ENCODE assay signal across 8 cellular contexts in genomic region chr19:34963531-34964406, GRCh38. TPM values are rescaled to one million over a fixed set of nuclear protein-coding genes. Genes with fewer than 3 reads are reported as not detected.
A peak's percentile ranks its signal among the peaks of the same experiment; 100 is the strongest.
DNase-seq lines count a peak whose midpoint lies in the region; ATAC-seq and TF ChIP-seq lines count a peak whose summit lies in the region.

ZNF792 (minus strand) TSS chr19:34964229; CDS start chr19:34963662, 567 bp downstream.

- peak within 1 kb of the TSS; percentile 87 for H3K4me3 ChIP-seq in lung

- intact Hi-C loops in activated CD4-positive, alpha-beta T cell treated with anti-CD3 and anti-CD28 coated beads, Interleukin-2, amount 10 ng/mL, durations not matched to agents 24 days and 14 days (cut with micrococcal nuclease): loop anchor here (1.0 kb wide), 1 partner anchor 10 kb away; no protein-coding TSS in a partner anchor

- peaks cover 14 to 17% of the 10 kb centered on the region in 2 donors for H3K36me3 ChIP-seq in lung (ENCODE audit: control insufficient read depth in 2 of 2, insufficient read depth in 2 of 2, low read length in 2 of 2)

- WGBS in lung, 2 donors: 0 to 1% methylated on average over 76 to 80 of the region's 80 CpGs

- H3K27me3 ChIP-seq in lung (ENCODE audit: control insufficient read depth, insufficient read depth): no peaks in the 10 kb centered on the region

- H3K9me3 Mint-ChIP-seq in activated CD4-positive, alpha-beta T cell treated with anti-CD3 and anti-CD28 coated beads, Interleukin-2, amount 10 ng/mL, durations not matched to agents 24 days and 14 days: peaks cover 38% of the 10 kb centered on the region

- H3K9me3 ChIP-seq in lung (ENCODE audit: control insufficient read depth in 2 of 2, insufficient read depth in 1 of 2, low read length in 1 of 2): peaks cover 0 to 35% of the 10 kb centered on the region in 2 donors

- H3K4me1 ChIP-seq in lung (ENCODE audit: control insufficient read depth in 2 of 2, insufficient read depth in 2 of 2, low read length in 2 of 2): peaks cover 0 to 7% of the 10 kb centered on the region in 2 donors

- no peaks in the 10 kb centered on the region for H3K27me3 Mint-ChIP-seq in activated CD4-positive, alpha-beta T cell treated with anti-CD3 and anti-CD28 coated beads, Interleukin-2, amount 10 ng/mL, durations not matched to agents 24 days and 14 days

- DNase-seq in GM10266 (ENCODE audit: extremely low spot score): peak; percentile 78
- DNase-seq in NCI-H2227 treated with DMSO at 0.1 percent for 48 hours (lab: John Stamatoyannopoulos, UW): peak; percentile 85
- peak; percentile 84 for DNase-seq in activated CD4-positive, alpha-beta T cell treated with anti-CD3 and anti-CD28 coated beads, Interleukin-2, amount 10 ng/mL, durations not matched to agents 24 days and 14 days
- peak; percentile 32 for DNase-seq in effector CD8-positive, alpha-beta T cell (lab: John Stamatoyannopoulos, UW)
- peak; percentile 67 for DNase-seq in lung (ENCODE audit: low spot score)
- DNase-seq in stimulated activated CD8-positive, alpha-beta memory T cell treated with anti-CD3 and anti-CD28 coated beads, Interleukin-12 subunit alpha, Interleukin-12 subunit beta, amount 100 ng/mL, for 24 hours (ENCODE audit: extremely low read depth): peak; percentile 22

- H3K36me3 Mint-ChIP-seq in activated CD4-positive, alpha-beta T cell treated with anti-CD3 and anti-CD28 coated beads, Interleukin-2, amount 10 ng/mL, durations not matched to agents 24 days and 14 days (ENCODE audit: low read depth): peaks cover 46% of the 10 kb centered on the region

- peak within 1 kb of the TSS; percentile 96 for H3K4me3 Mint-ChIP-seq in activated CD4-positive, alpha-beta T cell treated with anti-CD3 and anti-CD28 coated beads, Interleukin-2, amount 10 ng/mL, durations not matched to agents 24 days and 14 days

- H3K4me1 Mint-ChIP-seq in activated CD4-positive, alpha-beta T cell treated with anti-CD3 and anti-CD28 coated beads, Interleukin-2, amount 10 ng/mL, durations not matched to agents 24 days and 14 days: peaks cover 18% of the 10 kb centered on the region

- H3K27ac ChIP-seq in lung (ENCODE audit: low read depth in 1 of 2, low read length in 1 of 2): peak within 1 kb of the TSS; percentile 62 to 74

- peak within 1 kb of the TSS; percentile 87 for H3K27ac Mint-ChIP-seq in activated CD4-positive, alpha-beta T cell treated with anti-CD3 and anti-CD28 coated beads, Interleukin-2, amount 10 ng/mL, durations not matched to agents 24 days and 14 days

- ATAC-seq in HG02678 (IDR thresholded peaks at IDR 0.05; ENCODE audit: unreplicated experiment): peak; percentile 78
- peak; percentile 86 for ATAC-seq in lung (ENCODE audit: insufficient read depth, low FRiP score)
- ATAC-seq in HG03342 (IDR thresholded peaks at IDR 0.05; ENCODE audit: unreplicated experiment): no peak

- TF ChIP-seq CTCF in GM10266 (IDR thresholded peaks at IDR 0.05; ENCODE audit: control insufficient read depth, insufficient read depth, low read depth, missing control alignments): no peak
- no peak for TF ChIP-seq CTCF in lung (IDR thresholded peaks at IDR 0.05; ENCODE audit: control extremely low read depth, extremely low read depth)

RNA-seq across cellular contexts. Expression of gene ZNF792, which starts in this region (rescaled TPM):
- 5.0 and 5.8 TPM in 2 replicates for total RNA-seq in activated CD4-positive, alpha-beta T cell treated with anti-CD3 and anti-CD28 coated beads, Interleukin-2, amount 10 ng/mL, durations not matched to agents 24 days and 14 days
- total RNA-seq in lung: 10 to 100 TPM in 1 of 2 donors, 1 to 10 TPM in 1; 8.1 to 17.2 TPM
- polyA plus RNA-seq in lung: 1 to 10 TPM; 2.0 to 3.7 TPM

Comparison
In these comparisons a context has a peak if more than half of its experiments do, and no peak if none do; other contexts are left out.
1. DNase-seq: peak in every context shown above with its lines; median percentile 85 in NCI-H2227 treated with DMSO at 0.1 percent for 48 hours; 84 in activated CD4-positive, alpha-beta T cell treated with anti-CD3 and anti-CD28 coated beads, Interleukin-2, amount 10 ng/mL, durations not matched to agents 24 days and 14 days; 78 in GM10266; 67 in lung; 32 in effector CD8-positive, alpha-beta T cell; 22 in stimulated activated CD8-positive, alpha-beta memory T cell treated with anti-CD3 and anti-CD28 coated beads, Interleukin-12 subunit alpha, Interleukin-12 subunit beta, amount 100 ng/mL, for 24 hours.